Comparison of ENCODE assay signal across 1 cellular context in genomic region chr9:129610473-129611301, GRCh38.
TF ChIP-seq lines count a peak whose summit lies in the region.

No MANE protein-coding gene starts in this region.

TF ChIP-seq in HepG2, 621 proteins besides CTCF, POLR2A, EP300 and RAD21 (continued from another document and continues in another):
- TF ChIP-seq, protein P1, sequence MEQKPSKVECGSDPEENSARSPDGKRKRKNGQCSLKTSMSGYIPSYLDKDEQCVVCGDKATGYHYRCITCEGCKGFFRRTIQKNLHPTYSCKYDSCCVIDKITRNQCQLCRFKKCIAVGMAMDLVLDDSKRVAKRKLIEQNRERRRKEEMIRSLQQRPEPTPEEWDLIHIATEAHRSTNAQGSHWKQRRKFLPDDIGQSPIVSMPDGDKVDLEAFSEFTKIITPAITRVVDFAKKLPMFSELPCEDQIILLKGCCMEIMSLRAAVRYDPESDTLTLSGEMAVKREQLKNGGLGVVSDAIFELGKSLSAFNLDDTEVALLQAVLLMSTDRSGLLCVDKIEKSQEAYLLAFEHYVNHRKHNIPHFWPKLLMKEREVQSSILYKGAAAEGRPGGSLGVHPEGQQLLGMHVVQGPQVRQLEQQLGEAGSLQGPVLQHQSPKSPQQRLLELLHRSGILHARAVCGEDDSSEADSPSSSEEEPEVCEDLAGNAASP (CRISPR knock-in tag; IDR thresholded peaks at IDR 0.05; ENCODE audit: borderline replicate concordance) = peak; percentile 37; the same call in 1 of the 2 replicates
- no peak for TF ChIP-seq FLYWCH1 (CRISPR knock-in tag; IDR thresholded peaks at IDR 0.05)
- TF ChIP-seq KLF16 (CRISPR knock-in tag; IDR thresholded peaks at IDR 0.05) = 0 out of 4 replicates have a peak, but pooled peaks of 1 of the 2 experiments have one; percentile 30
- TF ChIP-seq ZFY (CRISPR knock-in tag; IDR thresholded peaks at IDR 0.05) = peak; percentile 48
- TF ChIP-seq STAT5B (CRISPR knock-in tag; IDR thresholded peaks at IDR 0.05) = no peak
- TF ChIP-seq ZFP36L2 (CRISPR knock-in tag; IDR thresholded peaks at IDR 0.05) = no peak
- no peak for TF ChIP-seq KMT2A (CRISPR knock-in tag; IDR thresholded peaks at IDR 0.05)
- TF ChIP-seq WIZ (CRISPR knock-in tag; IDR thresholded peaks at IDR 0.05) = no peak
- no peak for TF ChIP-seq KDM6A (CRISPR knock-in tag; IDR thresholded peaks at IDR 0.05; ENCODE audit: low read depth)
- peak; percentile 50; the same call in 1 of the 2 replicates for TF ChIP-seq HNRNPL (IDR thresholded peaks at IDR 0.05; ENCODE audit: low read depth, low read length)
- no peak for TF ChIP-seq ZNF224 (CRISPR knock-in tag; IDR thresholded peaks at IDR 0.05)
- TF ChIP-seq ZNF709 (CRISPR knock-in tag; IDR thresholded peaks at IDR 0.05) = 0 out of 2 replicates have a peak, but pooled peaks have one; percentile 55
- TF ChIP-seq ZNF577 (CRISPR knock-in tag; IDR thresholded peaks at IDR 0.05; ENCODE audit: borderline replicate concordance, low read depth) = no peak
- TF ChIP-seq FOXK2 (IDR thresholded peaks at IDR 0.05) = no peak
- peak; percentile 43 for TF ChIP-seq BORCS8-MEF2B (CRISPR knock-in tag; IDR thresholded peaks at IDR 0.05)
- peak; percentile 11; the same call in 1 of the 2 replicates for TF ChIP-seq ZMYM4 (CRISPR knock-in tag; IDR thresholded peaks at IDR 0.05)
- TF ChIP-seq SKI (IDR thresholded peaks at IDR 0.05; ENCODE audit: partially characterized antibody) = peak; percentile 44
- TF ChIP-seq MEF2D (CRISPR knock-in tag; IDR thresholded peaks at IDR 0.05) = no peak
- no peak for TF ChIP-seq ZNF749 (CRISPR knock-in tag; IDR thresholded peaks at IDR 0.05; ENCODE audit: borderline replicate concordance)
- peak; percentile 35; the same call in 1 of the 2 replicates for TF ChIP-seq ZIK1 (CRISPR knock-in tag; IDR thresholded peaks at IDR 0.05; ENCODE audit: borderline replicate concordance, low read depth)
- 0 out of 2 replicates have a peak, but pooled peaks have one; percentile 27 for TF ChIP-seq TRIM24 (CRISPR knock-in tag; IDR thresholded peaks at IDR 0.05)
- 0 out of 2 replicates have a peak, but pooled peaks have one; percentile 12 for TF ChIP-seq CHCHD3 (CRISPR knock-in tag; IDR thresholded peaks at IDR 0.05)
- no peak for TF ChIP-seq ZNF430 (CRISPR knock-in tag; IDR thresholded peaks at IDR 0.05)
- no peak for TF ChIP-seq E2F2 (CRISPR knock-in tag; IDR thresholded peaks at IDR 0.05; ENCODE audit: borderline replicate concordance)
- TF ChIP-seq TCF12 (IDR thresholded peaks at IDR 0.05) = no peak
- TF ChIP-seq TCF12 (CRISPR knock-in tag; IDR thresholded peaks at IDR 0.05) = 0 out of 2 replicates have a peak, but pooled peaks have one; percentile 27
- TF ChIP-seq, protein P2, sequence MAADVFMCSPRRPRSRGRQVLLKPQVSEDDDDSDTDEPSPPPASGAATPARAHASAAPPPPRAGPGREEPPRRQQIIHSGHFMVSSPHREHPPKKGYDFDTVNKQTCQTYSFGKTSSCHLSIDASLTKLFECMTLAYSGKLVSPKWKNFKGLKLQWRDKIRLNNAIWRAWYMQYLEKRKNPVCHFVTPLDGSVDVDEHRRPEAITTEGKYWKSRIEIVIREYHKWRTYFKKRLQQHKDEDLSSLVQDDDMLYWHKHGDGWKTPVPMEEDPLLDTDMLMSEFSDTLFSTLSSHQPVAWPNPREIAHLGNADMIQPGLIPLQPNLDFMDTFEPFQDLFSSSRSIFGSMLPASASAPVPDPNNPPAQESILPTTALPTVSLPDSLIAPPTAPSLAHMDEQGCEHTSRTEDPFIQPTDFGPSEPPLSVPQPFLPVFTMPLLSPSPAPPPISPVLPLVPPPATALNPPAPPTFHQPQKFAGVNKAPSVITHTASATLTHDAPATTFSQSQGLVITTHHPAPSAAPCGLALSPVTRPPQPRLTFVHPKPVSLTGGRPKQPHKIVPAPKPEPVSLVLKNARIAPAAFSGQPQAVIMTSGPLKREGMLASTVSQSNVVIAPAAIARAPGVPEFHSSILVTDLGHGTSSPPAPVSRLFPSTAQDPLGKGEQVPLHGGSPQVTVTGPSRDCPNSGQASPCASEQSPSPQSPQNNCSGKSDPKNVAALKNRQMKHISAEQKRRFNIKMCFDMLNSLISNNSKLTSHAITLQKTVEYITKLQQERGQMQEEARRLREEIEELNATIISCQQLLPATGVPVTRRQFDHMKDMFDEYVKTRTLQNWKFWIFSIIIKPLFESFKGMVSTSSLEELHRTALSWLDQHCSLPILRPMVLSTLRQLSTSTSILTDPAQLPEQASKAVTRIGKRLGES (CRISPR knock-in tag; IDR thresholded peaks at IDR 0.05; ENCODE audit: borderline replicate concordance) = no peak
- TF ChIP-seq STAG1 (CRISPR knock-in tag; IDR thresholded peaks at IDR 0.05) = peak; percentile 96
- TF ChIP-seq SP5 (CRISPR knock-in tag; IDR thresholded peaks at IDR 0.05; ENCODE audit: borderline replicate concordance, low read depth) = no peak
- TF ChIP-seq POLR2G (IDR thresholded peaks at IDR 0.05; ENCODE audit: low read depth, low read length) = peak; percentile 39; the same call in 1 of the 2 replicates
- TF ChIP-seq GLMP (CRISPR knock-in tag; IDR thresholded peaks at IDR 0.05; ENCODE audit: borderline replicate concordance) = no peak
- no peak for TF ChIP-seq SRSF9 (IDR thresholded peaks at IDR 0.05; ENCODE audit: borderline replicate concordance, insufficient read depth, low read depth, low read length, poor library complexity, severe bottlenecking)
- TF ChIP-seq, protein P3, sequence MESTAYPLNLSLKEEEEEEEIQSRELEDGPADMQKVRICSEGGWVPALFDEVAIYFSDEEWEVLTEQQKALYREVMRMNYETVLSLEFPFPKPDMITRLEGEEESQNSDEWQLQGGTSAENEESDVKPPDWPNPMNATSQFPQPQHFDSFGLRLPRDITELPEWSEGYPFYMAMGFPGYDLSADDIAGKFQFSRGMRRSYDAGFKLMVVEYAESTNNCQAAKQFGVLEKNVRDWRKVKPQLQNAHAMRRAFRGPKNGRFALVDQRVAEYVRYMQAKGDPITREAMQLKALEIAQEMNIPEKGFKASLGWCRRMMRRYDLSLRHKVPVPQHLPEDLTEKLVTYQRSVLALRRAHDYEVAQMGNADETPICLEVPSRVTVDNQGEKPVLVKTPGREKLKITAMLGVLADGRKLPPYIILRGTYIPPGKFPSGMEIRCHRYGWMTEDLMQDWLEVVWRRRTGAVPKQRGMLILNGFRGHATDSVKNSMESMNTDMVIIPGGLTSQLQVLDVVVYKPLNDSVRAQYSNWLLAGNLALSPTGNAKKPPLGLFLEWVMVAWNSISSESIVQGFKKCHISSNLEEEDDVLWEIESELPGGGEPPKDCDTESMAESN (CRISPR knock-in tag; conservative IDR thresholded peaks at IDR 0.05) = 0 out of 2 replicates have a peak, but pooled peaks have one; percentile 37
- TF ChIP-seq HOXA3 (CRISPR knock-in tag; IDR thresholded peaks at IDR 0.05) = peak; percentile 67
- TF ChIP-seq ZNF776 (CRISPR knock-in tag; IDR thresholded peaks at IDR 0.05) = peak; percentile 74
- TF ChIP-seq KAT8 (CRISPR knock-in tag; IDR thresholded peaks at IDR 0.05) = no peak
- no peak for TF ChIP-seq SP1 (IDR thresholded peaks at IDR 0.05)
- no peak for TF ChIP-seq SP1 (CRISPR knock-in tag; IDR thresholded peaks at IDR 0.05)
- peak; percentile 84; the same call in 1 of the 2 replicates for TF ChIP-seq SALL2 (CRISPR knock-in tag; IDR thresholded peaks at IDR 0.05)
- TF ChIP-seq TMF1 (CRISPR knock-in tag; IDR thresholded peaks at IDR 0.05; ENCODE audit: low read depth) = 0 out of 2 replicates have a peak, but pooled peaks have one; percentile 12
- no peak for TF ChIP-seq ZNF652 (CRISPR knock-in tag; IDR thresholded peaks at IDR 0.05; ENCODE audit: borderline replicate concordance, low read depth)
- TF ChIP-seq, protein P4, sequence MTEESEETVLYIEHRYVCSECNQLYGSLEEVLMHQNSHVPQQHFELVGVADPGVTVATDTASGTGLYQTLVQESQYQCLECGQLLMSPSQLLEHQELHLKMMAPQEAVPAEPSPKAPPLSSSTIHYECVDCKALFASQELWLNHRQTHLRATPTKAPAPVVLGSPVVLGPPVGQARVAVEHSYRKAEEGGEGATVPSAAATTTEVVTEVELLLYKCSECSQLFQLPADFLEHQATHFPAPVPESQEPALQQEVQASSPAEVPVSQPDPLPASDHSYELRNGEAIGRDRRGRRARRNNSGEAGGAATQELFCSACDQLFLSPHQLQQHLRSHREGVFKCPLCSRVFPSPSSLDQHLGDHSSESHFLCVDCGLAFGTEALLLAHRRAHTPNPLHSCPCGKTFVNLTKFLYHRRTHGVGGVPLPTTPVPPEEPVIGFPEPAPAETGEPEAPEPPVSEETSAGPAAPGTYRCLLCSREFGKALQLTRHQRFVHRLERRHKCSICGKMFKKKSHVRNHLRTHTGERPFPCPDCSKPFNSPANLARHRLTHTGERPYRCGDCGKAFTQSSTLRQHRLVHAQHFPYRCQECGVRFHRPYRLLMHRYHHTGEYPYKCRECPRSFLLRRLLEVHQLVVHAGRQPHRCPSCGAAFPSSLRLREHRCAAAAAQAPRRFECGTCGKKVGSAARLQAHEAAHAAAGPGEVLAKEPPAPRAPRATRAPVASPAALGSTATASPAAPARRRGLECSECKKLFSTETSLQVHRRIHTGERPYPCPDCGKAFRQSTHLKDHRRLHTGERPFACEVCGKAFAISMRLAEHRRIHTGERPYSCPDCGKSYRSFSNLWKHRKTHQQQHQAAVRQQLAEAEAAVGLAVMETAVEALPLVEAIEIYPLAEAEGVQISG (CRISPR knock-in tag; IDR thresholded peaks at IDR 0.05) = peak; percentile 65
- TF ChIP-seq PAF1 (CRISPR knock-in tag; IDR thresholded peaks at IDR 0.05) = no peak
- no peak for TF ChIP-seq ELF4 (CRISPR knock-in tag; IDR thresholded peaks at IDR 0.05; ENCODE audit: borderline replicate concordance)
- TF ChIP-seq ZBTB38 (CRISPR knock-in tag; IDR thresholded peaks at IDR 0.05) = peak; percentile 72; the same call in 1 of the 2 replicates
- TF ChIP-seq ZSCAN29 (CRISPR knock-in tag; conservative IDR thresholded peaks at IDR 0.05) = no peak
- no peak for TF ChIP-seq FOXK1 (CRISPR knock-in tag; IDR thresholded peaks at IDR 0.05; ENCODE audit: borderline replicate concordance, low read depth)
- peak; percentile 85 for TF ChIP-seq RBFOX2 (IDR thresholded peaks at IDR 0.05; ENCODE audit: low read depth, low read length)
- no peak for TF ChIP-seq KLF12 (CRISPR knock-in tag; IDR thresholded peaks at IDR 0.05; ENCODE audit: borderline replicate concordance)
- no peak for TF ChIP-seq ZNF75D (CRISPR knock-in tag; IDR thresholded peaks at IDR 0.05; ENCODE audit: borderline replicate concordance)
- no peak for TF ChIP-seq ZNF329 (CRISPR knock-in tag; IDR thresholded peaks at IDR 0.05; ENCODE audit: low read depth)
- peak; percentile 74; the same call in 1 of the 2 replicates for TF ChIP-seq ZNF607 (CRISPR knock-in tag; IDR thresholded peaks at IDR 0.05; ENCODE audit: borderline replicate concordance)
- no peak for TF ChIP-seq MXD4 (CRISPR knock-in tag; IDR thresholded peaks at IDR 0.05)
- no peak for TF ChIP-seq KMT2B (CRISPR knock-in tag; IDR thresholded peaks at IDR 0.05)
- 0 out of 2 replicates have a peak, but pooled peaks have one; percentile 53 for TF ChIP-seq ELF3 (CRISPR knock-in tag; IDR thresholded peaks at IDR 0.05)
- TF ChIP-seq, protein P5, sequence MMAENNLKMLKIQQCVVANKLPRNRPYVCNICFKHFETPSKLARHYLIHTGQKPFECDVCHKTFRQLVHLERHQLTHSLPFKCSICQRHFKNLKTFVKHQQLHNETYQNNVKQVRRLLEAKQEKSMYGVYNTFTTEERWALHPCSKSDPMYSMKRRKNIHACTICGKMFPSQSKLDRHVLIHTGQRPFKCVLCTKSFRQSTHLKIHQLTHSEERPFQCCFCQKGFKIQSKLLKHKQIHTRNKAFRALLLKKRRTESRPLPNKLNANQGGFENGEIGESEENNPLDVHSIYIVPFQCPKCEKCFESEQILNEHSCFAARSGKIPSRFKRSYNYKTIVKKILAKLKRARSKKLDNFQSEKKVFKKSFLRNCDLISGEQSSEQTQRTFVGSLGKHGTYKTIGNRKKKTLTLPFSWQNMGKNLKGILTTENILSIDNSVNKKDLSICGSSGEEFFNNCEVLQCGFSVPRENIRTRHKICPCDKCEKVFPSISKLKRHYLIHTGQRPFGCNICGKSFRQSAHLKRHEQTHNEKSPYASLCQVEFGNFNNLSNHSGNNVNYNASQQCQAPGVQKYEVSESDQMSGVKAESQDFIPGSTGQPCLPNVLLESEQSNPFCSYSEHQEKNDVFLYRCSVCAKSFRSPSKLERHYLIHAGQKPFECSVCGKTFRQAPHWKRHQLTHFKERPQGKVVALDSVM (CRISPR knock-in tag; IDR thresholded peaks at IDR 0.05) = peak; percentile 48
- TF ChIP-seq, protein P6, sequence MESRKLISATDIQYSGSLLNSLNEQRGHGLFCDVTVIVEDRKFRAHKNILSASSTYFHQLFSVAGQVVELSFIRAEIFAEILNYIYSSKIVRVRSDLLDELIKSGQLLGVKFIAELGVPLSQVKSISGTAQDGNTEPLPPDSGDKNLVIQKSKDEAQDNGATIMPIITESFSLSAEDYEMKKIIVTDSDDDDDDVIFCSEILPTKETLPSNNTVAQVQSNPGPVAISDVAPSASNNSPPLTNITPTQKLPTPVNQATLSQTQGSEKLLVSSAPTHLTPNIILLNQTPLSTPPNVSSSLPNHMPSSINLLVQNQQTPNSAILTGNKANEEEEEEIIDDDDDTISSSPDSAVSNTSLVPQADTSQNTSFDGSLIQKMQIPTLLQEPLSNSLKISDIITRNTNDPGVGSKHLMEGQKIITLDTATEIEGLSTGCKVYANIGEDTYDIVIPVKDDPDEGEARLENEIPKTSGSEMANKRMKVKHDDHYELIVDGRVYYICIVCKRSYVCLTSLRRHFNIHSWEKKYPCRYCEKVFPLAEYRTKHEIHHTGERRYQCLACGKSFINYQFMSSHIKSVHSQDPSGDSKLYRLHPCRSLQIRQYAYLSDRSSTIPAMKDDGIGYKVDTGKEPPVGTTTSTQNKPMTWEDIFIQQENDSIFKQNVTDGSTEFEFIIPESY (CRISPR knock-in tag; IDR thresholded peaks at IDR 0.05) = peak; percentile 91
- 0 out of 2 replicates have a peak, but pooled peaks have one; percentile 11 for TF ChIP-seq THAP11 (CRISPR knock-in tag; IDR thresholded peaks at IDR 0.05)
- 0 out of 2 replicates have a peak, but pooled peaks have one; percentile 28 for TF ChIP-seq ZC3H13 (CRISPR knock-in tag; IDR thresholded peaks at IDR 0.05)
- peak; percentile 32; the same call in 1 of the 2 replicates for TF ChIP-seq ZNF451 (CRISPR knock-in tag; IDR thresholded peaks at IDR 0.05)
